In the genomic region with DNA sequence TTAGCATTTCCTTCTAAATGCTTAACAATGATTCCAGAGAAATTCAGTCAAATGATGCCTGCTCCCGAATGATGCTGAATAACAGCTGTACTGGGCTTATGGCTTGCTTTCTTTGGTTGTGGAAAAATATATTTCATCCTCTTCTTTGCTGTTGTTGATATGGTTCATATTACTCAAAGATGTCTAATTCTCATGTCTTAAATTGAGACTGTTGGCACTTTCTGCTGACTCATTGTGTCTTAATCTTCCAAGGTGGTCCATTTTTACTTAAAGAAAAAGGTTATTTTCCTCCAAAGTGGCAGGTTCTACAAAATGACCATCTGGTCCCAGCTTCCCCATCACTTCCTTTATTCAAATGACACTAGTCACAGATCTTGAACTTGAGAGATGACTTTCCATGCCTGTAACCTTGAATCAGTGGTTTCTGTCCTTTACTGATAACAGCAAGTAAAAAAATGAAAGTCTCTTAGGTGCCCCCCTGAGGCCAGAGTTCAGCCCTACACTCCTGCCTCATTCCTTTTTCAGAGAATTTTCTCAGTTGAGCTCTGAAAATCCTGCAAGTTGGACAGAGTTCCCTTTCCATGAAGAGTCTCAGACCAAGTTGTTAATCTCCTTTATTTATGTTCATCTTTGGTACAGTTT, we compare ENCODE assay signal across 12 cellular contexts. TPM values are rescaled to one million over a fixed set of nuclear protein-coding genes. Genes with fewer than 3 reads are reported as not detected.
DNase-seq lines count a peak whose midpoint lies in the region; ATAC-seq and TF ChIP-seq lines count a peak whose summit lies in the region.
"Had no signal": no experiment of that assay in that cellular context is flagged by ENCODE, and none has a peak within 500 bp of the region (broad histone marks: within the 10 kb centered on the region; RNA-seq: fewer than 3 reads in every experiment).

No MANE protein-coding gene starts in this region.

- H4K20me1 ChIP-seq in GM23338 (replicated peaks; ENCODE audit: insufficient read depth), result no peaks in the 10 kb centered on the region

- no peaks in the 10 kb centered on the region for H3K9me2 ChIP-seq in GM23338 (ENCODE audit: insufficient read depth)

- 0 out of 2 replicates have a peak, but pooled peaks have one; percentile 8 for TF ChIP-seq CTCF in AG10803 (conservative IDR thresholded peaks at IDR 0.05; ENCODE audit: low read length)
- TF ChIP-seq CTCF in GM23338 (conservative IDR thresholded peaks at IDR 0.05; ENCODE audit: low read depth in 2 of 2), result peak; percentile 56 to 68
- TF ChIP-seq CTCF in endodermal cell (conservative IDR thresholded peaks at IDR 0.05), result peak; percentile 84

- H3K9me3 ChIP-seq in endodermal cell (ENCODE audit: control insufficient read depth, low read length), result no peaks in the 10 kb centered on the region
- H3K9me3 ChIP-seq: colonic mucosa, neutrophil had no signal

- H3K27me3 Mint-ChIP-seq in GM23338 (ENCODE audit: insufficient read depth, low read depth, poor library complexity) (no peaks in the 10 kb centered on the region), endodermal cell (ENCODE audit: insufficient read depth) (peaks cover 15% of the 10 kb centered on the region)

- H2AFZ ChIP-seq in GM23338, result no peak overlapping the region

- H3K4me3 Mint-ChIP-seq in GM23338, result no peak overlapping the region
- H3K4me3 Mint-ChIP-seq in endodermal cell, result no peak overlapping the region
- H3K4me3 Mint-ChIP-seq: stimulated activated memory B cell treated with anti-CD40 and anti-IgM and Interleukin-4, amounts not matched to agents 10 μg/mL and 1 μg/mL and 100 μg/mL, for 72 hours; T-helper 1 cell treated with Interleukin-12 subunit alpha and Interleukin-12 subunit beta and Interleukin-4 antibody, amounts not matched to agents 30 μg/mL and 1 μg/mL, for 36 hours had no signal

- peaks cover 25% of the 10 kb centered on the region for H3K4me1 Mint-ChIP-seq in GM23338
- H3K4me1 Mint-ChIP-seq in endodermal cell, result peaks cover 3% of the 10 kb centered on the region
- H3K4me1 Mint-ChIP-seq: stimulated activated memory B cell treated with anti-CD40 and anti-IgM and Interleukin-4, amounts not matched to agents 10 μg/mL and 1 μg/mL and 100 μg/mL, for 72 hours had no signal

- H3K27ac Mint-ChIP-seq in GM23338 (peak overlapping the region; percentile 75), endodermal cell (no peak overlapping the region)
- H3K27ac Mint-ChIP-seq: stimulated activated memory B cell treated with anti-CD40 and anti-IgM and Interleukin-4, amounts not matched to agents 10 μg/mL and 1 μg/mL and 100 μg/mL, for 72 hours; T-helper 1 cell treated with Interleukin-12 subunit alpha and Interleukin-12 subunit beta and Interleukin-4 antibody, amounts not matched to agents 30 μg/mL and 1 μg/mL, for 36 hours had no signal

- no peak overlapping the region for H3K27ac ChIP-seq in GM23338 (ENCODE audit: low read depth)
- no peak overlapping the region for H3K27ac ChIP-seq in endodermal cell (ENCODE audit: low read depth, low read length)
- H3K27ac ChIP-seq: colonic mucosa, neutrophil had no signal

- no peak overlapping the region for H3K9ac ChIP-seq in endodermal cell (ENCODE audit: extremely low read depth, low read length, poor library complexity, severe bottlenecking)

- H3F3A ChIP-seq in GM23338 (replicated peaks; ENCODE audit: low read depth), result no peaks in the 10 kb centered on the region

- no peak overlapping the region for H3K4me2 ChIP-seq in GM23338

- WGBS in endodermal cell (ENCODE audit: insufficient coverage in 1 of 2, insufficient read length in 1 of 2), 2 experiments, result 100% methylated on average over 1 of the region's 1 CpG; no CpG with 5 or more reads in 1 of the 2 experiments

- H3K9me3 Mint-ChIP-seq in GM23338 (no peaks in the 10 kb centered on the region), endodermal cell (no peaks in the 10 kb centered on the region)
- H3K9me3 Mint-ChIP-seq: stimulated activated memory B cell treated with anti-CD40 and anti-IgM and Interleukin-4, amounts not matched to agents 10 μg/mL and 1 μg/mL and 100 μg/mL, for 72 hours; T-helper 1 cell treated with Interleukin-12 subunit alpha and Interleukin-12 subunit beta and Interleukin-4 antibody, amounts not matched to agents 30 μg/mL and 1 μg/mL, for 36 hours had no signal

- H3K4me3 ChIP-seq in AG10803 (ENCODE audit: low read length) (no peak overlapping the region), GM23338 (no peak overlapping the region), endodermal cell (ENCODE audit: low read length) (no peak overlapping the region)
- H3K4me3 ChIP-seq: colonic mucosa had no signal

- no peaks in the 10 kb centered on the region for H3K27me3 ChIP-seq in GM23338 (ENCODE audit: insufficient read depth)
- peaks cover 15% of the 10 kb centered on the region for H3K27me3 ChIP-seq in endodermal cell (ENCODE audit: control insufficient read depth, insufficient read depth, low read length, poor library complexity, severe bottlenecking)
- H3K27me3 ChIP-seq: colonic mucosa had no signal

- H3K36me3 Mint-ChIP-seq in GM23338 (ENCODE audit: low read depth) (no peaks in the 10 kb centered on the region), endodermal cell (ENCODE audit: low read depth) (no peaks in the 10 kb centered on the region)
- H3K36me3 Mint-ChIP-seq: stimulated activated memory B cell treated with anti-CD40 and anti-IgM and Interleukin-4, amounts not matched to agents 10 μg/mL and 1 μg/mL and 100 μg/mL, for 72 hours had no signal

- H3K36me3 ChIP-seq in GM23338 (ENCODE audit: insufficient read depth) (no peaks in the 10 kb centered on the region), endodermal cell (ENCODE audit: control insufficient read depth, insufficient read depth, low read length) (no peaks in the 10 kb centered on the region)
- H3K36me3 ChIP-seq: colonic mucosa, neutrophil had no signal

- ATAC-seq in GM23338 (peak; percentile 88), GM21619 (IDR thresholded peaks at IDR 0.05; ENCODE audit: unreplicated experiment) (no peak)
- ATAC-seq: stimulated activated memory B cell treated with anti-CD40 and anti-IgM and Interleukin-4, amounts not matched to agents 10 μg/mL and 1 μg/mL and 100 μg/mL, for 72 hours had no signal

- no peaks in the 10 kb centered on the region for H3K79me2 ChIP-seq in GM23338 (replicated peaks; ENCODE audit: insufficient read depth)

- DNase-seq in AG10803 (ENCODE audit: low read depth), result no peak
- peak; percentile 73 for DNase-seq in GM23338 (ENCODE audit: low spot score)
- DNase-seq in NCI-H748 treated with DMSO at 0.1 percent for 48 hours (lab: John Stamatoyannopoulos, UW), result peak; percentile 22
- peak; percentile 71 for DNase-seq in endodermal cell
- no peak for DNase-seq in HT-29 (ENCODE audit: low spot score)
- DNase-seq in stimulated activated CD4-positive, alpha-beta T cell treated with anti-CD3 and anti-CD28 coated beads, Interleukin-12 subunit alpha, Interleukin-12 subunit beta, amount 100 ng/mL, for 4 hours, result no peak
- DNase-seq in NCI-H345 treated with DMSO at 0.1 percent for 48 hours (lab: John Stamatoyannopoulos, UW; ENCODE audit: unreplicated experiment), result no peak
- DNase-seq: colonic mucosa had no signal

- H3K4me1 ChIP-seq in GM23338 (ENCODE audit: insufficient read depth) (peaks cover 21% of the 10 kb centered on the region), endodermal cell (ENCODE audit: control insufficient read depth, insufficient read depth, low read length) (no peaks in the 10 kb centered on the region)
- H3K4me1 ChIP-seq: colonic mucosa had no signal

TF ChIP-seq in GM23338, 12 proteins besides CTCF, POLR2A, EP300 and RAD21 (continues in another document):
- TF ChIP-seq ZNF114 (CRISPR knock-in tag; IDR thresholded peaks at IDR 0.05) (no peak), EZH2 (IDR thresholded peaks at IDR 0.05; ENCODE audit: low read depth, unreplicated experiment) (no peak)

RNA-seq across cellular contexts. Expression of a gene that starts 6.9 kb away (rescaled TPM):
- total RNA-seq in GM23338 (2014; rRNA removed; shearing (Covaris generic)), result 0.78 and 1.3 TPM in 2 replicates
- 0.73 and 0.82 TPM in 2 replicates for polyA plus RNA-seq in GM23338 (2016; fragmentation: Nextera tagmentation; extraction: Ambion mirVana)
- under 1 TPM in 1 of 2 donors, not detected in 1; 0.11 TPM for total RNA-seq in endodermal cell
- 8.0 TPM for polyA plus RNA-seq in endodermal cell (2013, experiment 1 of 2)
- polyA plus RNA-seq in endodermal cell (2013, experiment 2 of 2), result 7.5 TPM
- total RNA-seq in HT-29 (2014; rRNA removed; shearing (Covaris generic)), result not detected in 2 replicates

Comparison
In these comparisons a context has a peak if more than half of its experiments do, and no peak if none do; other contexts are left out.
1. DNase-seq: peak in GM23338 (single experiment), NCI-H748 treated with DMSO at 0.1 percent for 48 hours (single experiment) and endodermal cell (single experiment); none in AG10803 (single experiment), HT-29 (single experiment), stimulated activated CD4-positive, alpha-beta T cell treated with anti-CD3 and anti-CD28 coated beads, Interleukin-12 subunit alpha, Interleukin-12 subunit beta, amount 100 ng/mL, for 4 hours (single experiment) and NCI-H345 treated with DMSO at 0.1 percent for 48 hours (single experiment).
2. CTCF ChIP-seq: peak in every context shown above with its lines; median percentile 84 in endodermal cell; 62 in GM23338; 8 in AG10803.